8 cellular contexts compared by ENCODE assay signal in the genomic region with DNA sequence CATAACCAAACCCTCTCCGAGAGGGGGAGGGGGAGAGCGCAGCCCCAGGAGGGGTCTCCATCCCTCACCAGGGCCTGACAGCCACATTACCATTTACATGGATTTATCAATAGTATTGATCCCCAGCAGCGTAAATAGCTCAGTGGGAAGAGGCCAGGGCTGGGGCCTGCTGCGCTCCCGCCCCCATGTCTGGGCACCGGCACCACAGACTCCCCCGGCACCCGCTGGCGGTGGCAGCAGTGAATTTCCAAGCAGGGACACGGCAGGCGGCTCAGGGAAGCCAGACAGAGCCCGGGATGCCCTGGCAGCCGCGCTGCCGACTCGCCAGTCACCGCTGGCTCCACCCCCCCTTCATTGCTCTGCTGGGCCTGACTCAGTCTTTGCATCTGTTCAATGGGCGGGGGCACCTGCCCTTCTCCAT. TPM values are rescaled to one million over a fixed set of nuclear protein-coding genes. Genes with fewer than 3 reads are reported as not detected.
DNase-seq lines count a peak whose midpoint lies in the region; ATAC-seq and TF ChIP-seq lines count a peak whose summit lies in the region.

No MANE protein-coding gene starts in this region.

- H3K4me3 Mint-ChIP-seq in HFFc6: peak overlapping the region; percentile 90

- DNase-seq in AG08395 (ENCODE audit: low spot score) (peak; percentile 51), HFFc6 (no peak), brain microvascular endothelial cell (no peak), mucosa of descending colon (peak in 2 of 3 donors; percentile 51 to 66), activated gamma-delta T cell treated with Interleukin-2 at 50 U/mL for 16 hours (no peak), NCI-H2029 (lab: John Stamatoyannopoulos, UW) (no peak)

- peaks cover 33% of the 10 kb centered on the region for H3K4me1 Mint-ChIP-seq in HFFc6 (ENCODE audit: low read depth)

- H3K4me3 ChIP-seq in brain microvascular endothelial cell (ENCODE audit: low read depth, low read length) (peak overlapping the region; percentile 82), mucosa of descending colon (no peak overlapping the region)

- H3K27me3 Mint-ChIP-seq in HFFc6 (ENCODE audit: insufficient read depth): peaks cover 2% of the 10 kb centered on the region; the same call in 1 of the 2 replicates

- no peaks in the 10 kb centered on the region for H3K27me3 ChIP-seq in brain microvascular endothelial cell (replicated peaks)

- no peak overlapping the region for H3K27ac ChIP-seq in brain microvascular endothelial cell

- no peaks in the 10 kb centered on the region for H3K36me3 ChIP-seq in brain microvascular endothelial cell (replicated peaks)
- no peaks in the 10 kb centered on the region for H3K36me3 ChIP-seq in mucosa of descending colon (ENCODE audit: low read depth)

- in situ Hi-C loops in brain microvascular endothelial cell (cut with HindIII; ENCODE audit: low pct_ligation_motif_present, low sequenced_read_pairs): no loop called here

- H3K27ac Mint-ChIP-seq in HFFc6: peak overlapping the region; percentile 45

- H3K36me3 Mint-ChIP-seq in HFFc6 (ENCODE audit: low read depth): no peaks in the 10 kb centered on the region

- no peaks in the 10 kb centered on the region for H3K9me3 ChIP-seq in mucosa of descending colon

- TF ChIP-seq CTCF in HFFc6 (IDR thresholded peaks at IDR 0.05) (no peak), brain microvascular endothelial cell (IDR thresholded peaks at IDR 0.05; ENCODE audit: low read depth, low read length, missing control alignments) (no peak), mucosa of descending colon (IDR thresholded peaks at IDR 0.05) (no peak)

- no peak for ATAC-seq in mucosa of descending colon
- ATAC-seq in HG02840 (IDR thresholded peaks at IDR 0.05; ENCODE audit: low FRiP score, unreplicated experiment): no peak
- ATAC-seq in HG03175 (IDR thresholded peaks at IDR 0.05; ENCODE audit: unreplicated experiment): no peak

- intact Hi-C loops in mucosa of descending colon (cut with DNase I, micrococcal nuclease): loop anchor here (10.0 kb wide), 2 partner anchors 200 to 210 kb away; no protein-coding TSS in a partner anchor

- H3K4me1 ChIP-seq in mucosa of descending colon (ENCODE audit: low read depth): peaks cover 24% of the 10 kb centered on the region

- H3K9me3 Mint-ChIP-seq in HFFc6: no peaks in the 10 kb centered on the region

RNA-seq across cellular contexts. Expression of gene NCOR2, which starts 2.3 kb away (rescaled TPM):
- total RNA-seq in HFFc6 (2021; fragmentation: NEBNext Ultra II Directional; extraction: Animal tissue kit (Norgen Biotek cat#: 25700)): 100 to 1,000 TPM; 237 to 249 (median 240) TPM
- 100 to 1,000 TPM; 159 to 269 (median 161) TPM for total RNA-seq in mucosa of descending colon

Comparison
In these comparisons a context has a peak if more than half of its experiments do, and no peak if none do; other contexts are left out.
1. DNase-seq: peak in AG08395 (single experiment) and mucosa of descending colon (2 of 3); none in HFFc6 (single experiment), brain microvascular endothelial cell (single experiment), activated gamma-delta T cell treated with Interleukin-2 at 50 U/mL for 16 hours (single experiment) and NCI-H2029 (single experiment).